ENCODE assay signal across 8 cellular contexts in genomic region chr10:102065561-102066420, GRCh38. TPM values are rescaled to one million over a fixed set of nuclear protein-coding genes. Genes with fewer than 3 reads are reported as not detected.
DNase-seq lines count a peak whose midpoint lies in the region; ATAC-seq and TF ChIP-seq lines count a peak whose summit lies in the region.

No MANE protein-coding gene starts in this region.

- H3K4me1 ChIP-seq in CD8-positive, alpha-beta T cell (ENCODE audit: insufficient read depth, low read length), result peaks cover 21% of the 10 kb centered on the region
- no peaks in the 10 kb centered on the region for H3K4me1 ChIP-seq in endocrine pancreas (ENCODE audit: control insufficient read depth, insufficient read depth, low read length)
- peaks cover 3% of the 10 kb centered on the region for H3K4me1 ChIP-seq in urinary bladder (ENCODE audit: insufficient read depth)

- TF ChIP-seq CTCF in CD8-positive, alpha-beta T cell (IDR thresholded peaks at IDR 0.05), result no peak
- TF ChIP-seq CTCF in WERI-Rb-1 (IDR thresholded peaks at IDR 0.05; ENCODE audit: low read depth, low read length) (no peak), mesothelial cell of epicardium (IDR thresholded peaks at IDR 0.05; ENCODE audit: unreplicated experiment) (no peak)

- H3K4me3 Mint-ChIP-seq in CD8-positive, alpha-beta T cell, result peak overlapping the region; percentile 87
- H3K4me3 Mint-ChIP-seq in mesothelial cell of epicardium, result peak overlapping the region; percentile 83

- no peaks in the 10 kb centered on the region for H3K27me3 Mint-ChIP-seq in CD8-positive, alpha-beta T cell (ENCODE audit: low read depth)
- H3K27me3 Mint-ChIP-seq in mesothelial cell of epicardium (ENCODE audit: low read depth), result peaks cover 12% of the 10 kb centered on the region

- WGBS in urinary bladder, result 9% methylated on average over 64 of the region's 64 CpGs

- intact Hi-C loops in CD8-positive, alpha-beta T cell (cut with DNase I, micrococcal nuclease), result loop anchor here (1.0 to 5.0 kb wide), 8 partner anchors 9 to 437 kb away; partner anchors contain the start of genes ACTR1A (in 2 of the 2), ARMH3 (in 2 of the 2), NOLC1 (in 2 of the 2) and SUFU (in 2 of the 2)

- no peaks in the 10 kb centered on the region for H3K27me3 ChIP-seq in CD8-positive, alpha-beta T cell (ENCODE audit: insufficient read depth, low read length)
- H3K27me3 ChIP-seq in WERI-Rb-1 (ENCODE audit: insufficient read depth, low read depth, severe bottlenecking) (no peaks in the 10 kb centered on the region), endocrine pancreas (ENCODE audit: control insufficient read depth, insufficient read depth, low read length) (no peaks in the 10 kb centered on the region)

- H3K36me3 Mint-ChIP-seq in CD8-positive, alpha-beta T cell, result no peaks in the 10 kb centered on the region
- H3K36me3 Mint-ChIP-seq in mesothelial cell of epicardium, result peaks cover 2% of the 10 kb centered on the region

- H3K9me3 ChIP-seq in CD8-positive, alpha-beta T cell (ENCODE audit: low read length), result no peaks in the 10 kb centered on the region
- H3K9me3 ChIP-seq in WERI-Rb-1 (ENCODE audit: severe bottlenecking) (no peaks in the 10 kb centered on the region), endocrine pancreas (ENCODE audit: control insufficient read depth, low read length) (no peaks in the 10 kb centered on the region)

- CTCF ChIA-PET in CD8-positive, alpha-beta T cell (lab: Charles Lee), result interaction anchor here (0.9 to 4.7 kb wide), 5 partner anchors 50 to 230 kb away, joined by 3 to 30 read pairs (median 5); no protein-coding TSS in a partner anchor

- peaks cover 28% of the 10 kb centered on the region for H3K4me1 Mint-ChIP-seq in CD8-positive, alpha-beta T cell (ENCODE audit: low read depth)
- peaks cover 9% of the 10 kb centered on the region for H3K4me1 Mint-ChIP-seq in mesothelial cell of epicardium

- peak overlapping the region; percentile 78 for H3K9ac ChIP-seq in endocrine pancreas (ENCODE audit: control insufficient read depth, insufficient read depth, low read length)

- H3K36me3 ChIP-seq in CD8-positive, alpha-beta T cell (ENCODE audit: insufficient read depth, low read length), result no peaks in the 10 kb centered on the region
- H3K36me3 ChIP-seq in WERI-Rb-1 (peaks cover 2% of the 10 kb centered on the region), endocrine pancreas (ENCODE audit: control insufficient read depth, insufficient read depth, low read length) (no peaks in the 10 kb centered on the region), urinary bladder (ENCODE audit: insufficient read depth) (no peaks in the 10 kb centered on the region)

- peak; percentile 9 for ATAC-seq in CD8-positive, alpha-beta T cell
- ATAC-seq in GM19351 (IDR thresholded peaks at IDR 0.05; ENCODE audit: unreplicated experiment) (peak; percentile 22), HG03439 (IDR thresholded peaks at IDR 0.05; ENCODE audit: unreplicated experiment) (peak; percentile 31)

- H3K4me3 ChIP-seq in CD8-positive, alpha-beta T cell (ENCODE audit: low read depth, low read length), result peak overlapping the region; percentile 97
- H3K4me3 ChIP-seq in WERI-Rb-1 (ENCODE audit: low read depth, low read length) (peak overlapping the region; percentile 85), endocrine pancreas (ENCODE audit: control insufficient read depth, insufficient read depth, low read length) (no peak overlapping the region), urinary bladder (ENCODE audit: low read depth, low read length) (peak overlapping the region; percentile 93)

- POLR2A ChIA-PET in CD8-positive, alpha-beta T cell (lab: Charles Lee), result interaction anchor here (0.8 to 1.8 kb wide), 3 partner anchors 10 to 49 kb away, joined by 3 to 6 read pairs (median 6); partner anchors contain the start of gene ARMH3

- peak in 3 of 7 experiments; percentile 4 to 52 (median 16) for DNase-seq in CD8-positive, alpha-beta T cell
- DNase-seq in WERI-Rb-1 (peak; percentile 31), mesothelial cell of epicardium (ENCODE audit: low spot score in 2 of 2, unreplicated experiment in 2 of 2) (peak; percentile 23 to 52), DMS153 treated with DMSO at 0.1 percent for 48 hours (lab: John Stamatoyannopoulos, UW; ENCODE audit: unreplicated experiment) (no peak)

- H3K27ac Mint-ChIP-seq in CD8-positive, alpha-beta T cell, result peak overlapping the region; percentile 90
- peak overlapping the region; percentile 89 for H3K27ac Mint-ChIP-seq in mesothelial cell of epicardium

- H3K27ac ChIP-seq in CD8-positive, alpha-beta T cell (ENCODE audit: low read depth, low read length), result peak overlapping the region; percentile 66
- H3K27ac ChIP-seq in WERI-Rb-1, result peak overlapping the region; percentile 90
- H3K27ac ChIP-seq in urinary bladder (ENCODE audit: low read depth), result peak overlapping the region; percentile 95

- no peaks in the 10 kb centered on the region for H3K9me3 Mint-ChIP-seq in CD8-positive, alpha-beta T cell
- H3K9me3 Mint-ChIP-seq in mesothelial cell of epicardium, result no peaks in the 10 kb centered on the region

RNA-seq across cellular contexts. Expression of gene HPS6, which starts 0.6 kb away (rescaled TPM):
- 10 to 100 TPM; 17.5 to 18.1 TPM for total RNA-seq in CD8-positive, alpha-beta T cell
- 14.2 to 15.2 TPM (median 14.5 TPM) in 3 replicates for total RNA-seq in mesothelial cell of epicardium
- 11.1 TPM for total RNA-seq in urinary bladder
- 18.7 TPM for polyA plus RNA-seq in urinary bladder

RNA-seq across cellular contexts. Expression of gene ARMH3, which starts 9.8 kb away (rescaled TPM):
- total RNA-seq in CD8-positive, alpha-beta T cell, result 10 to 100 TPM; 18.6 to 20.6 TPM
- total RNA-seq in mesothelial cell of epicardium (21.8 to 26.6 TPM (median 26.5 TPM) in 3 replicates), urinary bladder (13.4 TPM)
- polyA plus RNA-seq in urinary bladder, result 23.0 TPM

RNA-seq across cellular contexts. Expression of gene LDB1, which starts 54.4 kb away (rescaled TPM):
- total RNA-seq in CD8-positive, alpha-beta T cell, result 100 to 1,000 TPM; 113 to 124 TPM
- total RNA-seq in mesothelial cell of epicardium, result 178 to 185 TPM (median 183 TPM) in 3 replicates
- 51.8 TPM for total RNA-seq in urinary bladder
- polyA plus RNA-seq in urinary bladder, result 65.3 TPM
